Comparison of ENCODE assay signal across 10 cellular contexts in genomic region chr3:134363381-134363755, GRCh38. TPM values are rescaled to one million over a fixed set of nuclear protein-coding genes. Genes with fewer than 3 reads are reported as not detected.
DNase-seq lines count a peak whose midpoint lies in the region; ATAC-seq lines count a peak whose summit lies in the region.
"Had no signal": no experiment of that assay in that cellular context is flagged by ENCODE, and none has a peak within 500 bp of the region (broad histone marks: within the 10 kb centered on the region; RNA-seq: fewer than 3 reads in every experiment).

No MANE protein-coding gene starts in this region.

- H3K4me3 ChIP-seq in H7 (ENCODE audit: insufficient read depth, low read depth, low read length): no peak overlapping the region
- no peak overlapping the region for H3K4me3 ChIP-seq in iPS-18a (ENCODE audit: low read length)
- H3K4me3 ChIP-seq in skeletal muscle tissue (ENCODE audit: low read length in 3 of 3): peak overlapping the region; percentile 52 to 62 (median 60)

- ATAC-seq in GM21619 (IDR thresholded peaks at IDR 0.05; ENCODE audit: unreplicated experiment): no peak

- peaks cover 15% of the 10 kb centered on the region for H3K4me1 Mint-ChIP-seq in activated naive CD8-positive, alpha-beta T cell treated with anti-CD3 and anti-CD28 coated beads for 36 hours

- peaks cover 29% of the 10 kb centered on the region for H3K4me1 ChIP-seq in iPS-18a (ENCODE audit: control insufficient read depth, low read depth, low read length)
- H3K4me1 ChIP-seq in skeletal muscle tissue (ENCODE audit: control insufficient read depth in 3 of 3, insufficient read depth in 3 of 3, low read length in 3 of 3): peaks cover 92 to 97% (median 96%) of the 10 kb centered on the region in 3 donors

- H3K27ac ChIP-seq in iPS-18a (ENCODE audit: low read length) (peak overlapping the region; percentile 55), skeletal muscle tissue (ENCODE audit: low read depth, low read length) (peak overlapping the region; percentile 81)

- no peak overlapping the region for H3K27ac Mint-ChIP-seq in activated naive CD8-positive, alpha-beta T cell treated with anti-CD3 and anti-CD28 coated beads for 36 hours
- H3K27ac Mint-ChIP-seq: naive B cell had no signal

- peak overlapping the region; percentile 53 for H3K9ac ChIP-seq in iPS-18a (ENCODE audit: low read length)
- peak overlapping the region; percentile 40 to 76 (median 69) for H3K9ac ChIP-seq in skeletal muscle tissue (ENCODE audit: low read depth in 1 of 3, low read length in 3 of 3)

- peak overlapping the region; percentile 58 for H3K4me3 Mint-ChIP-seq in activated naive CD8-positive, alpha-beta T cell treated with anti-CD3 and anti-CD28 coated beads for 36 hours

- peak; percentile 69 for DNase-seq in H7
- DNase-seq in activated naive CD8-positive, alpha-beta T cell treated with anti-CD3 and anti-CD28 coated beads for 36 hours: no peak
- DNase-seq in NCI-H1930 (lab: John Stamatoyannopoulos, UW): no peak
- DNase-seq in NCI-H524 treated with DMSO at 0.1 percent for 48 hours (lab: John Stamatoyannopoulos, UW): no peak
- no peak for DNase-seq in HT-29 (ENCODE audit: low spot score)
- DNase-seq: naive B cell, OCI-M1 had no signal

- no peaks in the 10 kb centered on the region for H3K9me3 ChIP-seq in iPS-18a (ENCODE audit: control insufficient read depth, low read depth, low read length)
- H3K9me3 ChIP-seq in skeletal muscle tissue (ENCODE audit: control insufficient read depth in 3 of 3, low read length in 3 of 3): no peaks in the 10 kb centered on the region

- H3K27me3 Mint-ChIP-seq in activated naive CD8-positive, alpha-beta T cell treated with anti-CD3 and anti-CD28 coated beads for 36 hours: peaks cover 10% of the 10 kb centered on the region

- no peaks in the 10 kb centered on the region for H3K9me3 Mint-ChIP-seq in activated naive CD8-positive, alpha-beta T cell treated with anti-CD3 and anti-CD28 coated beads for 36 hours
- H3K9me3 Mint-ChIP-seq: naive B cell had no signal

- H3K36me3 Mint-ChIP-seq in activated naive CD8-positive, alpha-beta T cell treated with anti-CD3 and anti-CD28 coated beads for 36 hours: no peaks in the 10 kb centered on the region

- H3K36me3 ChIP-seq in H7 (replicated peaks; ENCODE audit: control insufficient read depth, insufficient read depth, low read length) (peaks cover 66% of the 10 kb centered on the region), iPS-18a (ENCODE audit: control insufficient read depth, low read depth, low read length) (peaks cover 86% of the 10 kb centered on the region), skeletal muscle tissue (ENCODE audit: control insufficient read depth in 3 of 3, insufficient read depth in 3 of 3, low read length in 3 of 3) (peaks cover 61 to 86% (median 72%) of the 10 kb centered on the region in 3 donors)

- H3K27me3 ChIP-seq in H7 (ENCODE audit: control insufficient read depth, insufficient read depth, low read length): no peaks in the 10 kb centered on the region
- H3K27me3 ChIP-seq in iPS-18a (ENCODE audit: control insufficient read depth, insufficient read depth, low read length): no peaks in the 10 kb centered on the region
- no peaks in the 10 kb centered on the region for H3K27me3 ChIP-seq in skeletal muscle tissue (ENCODE audit: control insufficient read depth in 3 of 3, insufficient read depth in 3 of 3, low read length in 3 of 3)

RNA-seq across cellular contexts. Expression of gene AMOTL2, which starts 10.9 kb away (rescaled TPM):
- 46.0 and 54.5 TPM in 2 replicates for total RNA-seq in H7 (2014; rRNA removed; shearing (Covaris generic))
- not detected for total RNA-seq in activated naive CD8-positive, alpha-beta T cell treated with anti-CD3 and anti-CD28 coated beads for 36 hours
- total RNA-seq in skeletal muscle tissue: 56.9 TPM
- total RNA-seq in HT-29 (2014; rRNA removed; shearing (Covaris generic)): 109 and 119 TPM in 2 replicates

Comparison
In these comparisons a context has a peak if more than half of its experiments do, and no peak if none do; other contexts are left out.
1. H3K4me3 ChIP-seq: peak in skeletal muscle tissue (3 of 3); none in H7 (single experiment) and iPS-18a (single experiment).
2. RNA of gene AMOTL2, which starts 10.9 kb away (total RNA-seq): 109 to 119 TPM in HT-29, 56.9 TPM in skeletal muscle tissue (single experiment) and 46.0 to 54.5 TPM in H7; not detected in activated naive CD8-positive, alpha-beta T cell treated with anti-CD3 and anti-CD28 coated beads for 36 hours; every median in the first group is over 10 times any median in the second.